ENCODE assay signal across 8 cellular contexts in genomic region chr12:121015825-121016766, GRCh38. TPM values are rescaled to one million over a fixed set of nuclear protein-coding genes. Genes with fewer than 3 reads are reported as not detected.
DNase-seq lines count a peak whose midpoint lies in the region; ATAC-seq and TF ChIP-seq lines count a peak whose summit lies in the region.

C12orf43 (minus strand) TSS chr12:121016487; CDS start chr12:121016474, 13 bp downstream.

- no peak within 1 kb of the TSS for H2BK120ac ChIP-seq in IMR-90 (ENCODE audit: low read depth, low read length)

- H4K20me1 ChIP-seq in IMR-90 (ENCODE audit: insufficient read depth, low read length) (no peaks in the 10 kb centered on the region), OCI-LY7 (ENCODE audit: insufficient read depth, low read length) (no peaks in the 10 kb centered on the region)

- no peak within 1 kb of the TSS for H3K18ac ChIP-seq in IMR-90 (ENCODE audit: low read depth, low read length)

- DNase-seq in DMS114 treated with DMSO at 0.1 percent for 48 hours (lab: John Stamatoyannopoulos, UW; ENCODE audit: unreplicated experiment) (peak; percentile 93), IMR-90 (peak; percentile 87), OCI-LY7 (ENCODE audit: low spot score) (peak; percentile 95), epithelial cell of esophagus (ENCODE audit: low read depth) (peak; percentile 92), mucosa of descending colon (peak; percentile 91 to 97 (median 92))
- peak; percentile 92 for DNase-seq in activated CD8-positive, alpha-beta memory T cell treated with anti-CD3 and anti-CD28 coated beads, Interleukin-2, amount 50 U/mL, for 48 hours
- peak; percentile 81 for DNase-seq in stimulated activated CD8-positive, alpha-beta memory T cell treated with anti-CD3 and anti-CD28 coated beads, Interleukin-4, amount 100 ng/mL, for 1 hour (ENCODE audit: low read depth in 2 of 2, low spot score in 1 of 2)

- H3K56ac ChIP-seq in IMR-90 (ENCODE audit: extremely low read depth, insufficient read depth, low read length) = no peak within 1 kb of the TSS; the same call in 1 of the 2 replicates

- TF ChIP-seq POLR2A in IMR-90 (IDR thresholded peaks at IDR 0.05; ENCODE audit: low read depth, low read length) = peak; percentile 65; the same call in 1 of the 2 replicates

- dilution Hi-C loops in IMR-90 (cut with HindIII; ENCODE audit: low sequenced_read_pairs, unreplicated experiment) = no loop called here

- 0% methylated on average over 11 of the region's 34 CpGs; no CpG with 5 or more reads in 1 of the 2 experiments for WGBS in IMR-90 (ENCODE audit: extremely low coverage in 2 of 2, insufficient read length in 1 of 2), 2 experiments

- H2AFZ ChIP-seq in IMR-90 (replicated peaks; ENCODE audit: low read length, poor library complexity) (peak within 1 kb of the TSS; percentile 99), OCI-LY7 (ENCODE audit: low read length) (peak within 1 kb of the TSS; percentile 62; the same call in 1 of the 2 replicates)

- BruUV-seq in IMR-90 (replicated peaks; lab: Mats Ljungman, UMichigan) = no TSS peak
- TSS peak; percentile 64 for BruUV-seq in OCI-LY7 (replicated peaks; lab: Mats Ljungman, UMichigan)

- H3K27ac ChIP-seq in IMR-90 (ENCODE audit: insufficient read depth, low read length) (peak within 1 kb of the TSS; percentile 58), OCI-LY7 (ENCODE audit: low read depth, low read length, poor library complexity, severe bottlenecking) (peak within 1 kb of the TSS; percentile 58)

- H3K9me2 ChIP-seq in OCI-LY7 (ENCODE audit: insufficient read depth, low read length) = no peaks in the 10 kb centered on the region

- peak within 1 kb of the TSS; percentile 72 for H4K5ac ChIP-seq in IMR-90 (ENCODE audit: low read depth, low read length)

- no peak within 1 kb of the TSS for H2BK15ac ChIP-seq in IMR-90 (ENCODE audit: low read depth, low read length)

- H3K9me3 ChIP-seq in IMR-90 (ENCODE audit: control insufficient read depth, insufficient read depth, low read length) (no peaks in the 10 kb centered on the region), OCI-LY7 (ENCODE audit: low read length) (no peaks in the 10 kb centered on the region), mucosa of descending colon (no peaks in the 10 kb centered on the region)

- peak within 1 kb of the TSS; percentile 87 for H3K14ac ChIP-seq in IMR-90 (replicated peaks; ENCODE audit: low read depth, low read length)

- peak within 1 kb of the TSS; percentile 79 for H3K9ac ChIP-seq in IMR-90 (ENCODE audit: low read depth, low read length)

- H2AK9ac ChIP-seq in IMR-90 (replicated peaks; ENCODE audit: low read depth, low read length, poor library complexity) = peak within 1 kb of the TSS; percentile 84

- H3K4me1 ChIP-seq in IMR-90 (ENCODE audit: control insufficient read depth, insufficient read depth, low read length) (no peaks in the 10 kb centered on the region), OCI-LY7 (ENCODE audit: insufficient read depth, low read length, poor library complexity, severe bottlenecking) (peaks cover 11% of the 10 kb centered on the region), mucosa of descending colon (ENCODE audit: low read depth) (peaks cover 8% of the 10 kb centered on the region)

- H3K4me3 ChIP-seq in IMR-90 (ENCODE audit: insufficient read depth, low read depth, low read length) = peak within 1 kb of the TSS; percentile 91
- peak within 1 kb of the TSS; percentile 90 for H3K4me3 ChIP-seq in OCI-LY7 (ENCODE audit: low read depth, low read length, poor library complexity, severe bottlenecking)
- peak within 1 kb of the TSS; percentile 67 for H3K4me3 ChIP-seq in epithelial cell of esophagus (ENCODE audit: low read length)
- peak within 1 kb of the TSS; percentile 58 for H3K4me3 ChIP-seq in mucosa of descending colon

- H2BK5ac ChIP-seq in IMR-90 (ENCODE audit: low read depth, low read length, poor library complexity, severe bottlenecking) = peak within 1 kb of the TSS; percentile 54

- peak within 1 kb of the TSS; percentile 30; the same call in 1 of the 2 replicates for H4K91ac ChIP-seq in IMR-90 (ENCODE audit: insufficient read depth, low read depth, low read length)

- peak within 1 kb of the TSS; percentile 37 to 96; a peak in 3 of 4 replicates for H4K8ac ChIP-seq in IMR-90 (ENCODE audit: low read depth in 2 of 2, low read length in 2 of 2)

- H3K4ac ChIP-seq in IMR-90 (ENCODE audit: low read depth, low read length) = peak within 1 kb of the TSS; percentile 79

- peak within 1 kb of the TSS; percentile 92; the same call in 1 of the 2 replicates for H3K23ac ChIP-seq in IMR-90 (ENCODE audit: low read depth, low read length)

- POLR2A ChIA-PET in IMR-90 (lab: Charles Lee; ENCODE audit: unreplicated experiment) (no interaction called here), OCI-LY7 (lab: Charles Lee) (interaction anchor here (0.6 kb wide), 1 partner anchor 435 kb away, joined by 3 read pairs; the partner anchor contains the start of gene POP5)

- ATAC-seq in GM21529 (IDR thresholded peaks at IDR 0.05; ENCODE audit: unreplicated experiment) = peak; percentile 98
- peak; percentile 100 for ATAC-seq in IMR-90 (ENCODE audit: low read depth)
- ATAC-seq in mucosa of descending colon = peak; percentile 99

- 0 out of 2 replicates have a peak, but pooled peaks cover 6% of the 10 kb centered on the region for H3K9me1 ChIP-seq in IMR-90 (ENCODE audit: insufficient read depth, low read length)

- H3K79me2 ChIP-seq in OCI-LY7 (ENCODE audit: insufficient read depth, low read depth, low read length) = peaks cover 16% of the 10 kb centered on the region

- peaks cover 4% of the 10 kb centered on the region; the same call in 1 of the 2 replicates for H3K36me3 ChIP-seq in IMR-90 (ENCODE audit: control insufficient read depth, insufficient read depth, low read length)
- H3K36me3 ChIP-seq in OCI-LY7 (ENCODE audit: insufficient read depth, low read length) = peaks cover 12% of the 10 kb centered on the region; the same call in 1 of the 2 replicates
- no peaks in the 10 kb centered on the region for H3K36me3 ChIP-seq in mucosa of descending colon (ENCODE audit: low read depth)

- intact Hi-C loops in IMR-90 (cut with micrococcal nuclease) = no loop called here
- intact Hi-C loops in OCI-LY7 (cut with micrococcal nuclease; ENCODE audit: unreplicated experiment) = no loop called here
- intact Hi-C loops in mucosa of descending colon (cut with DNase I, micrococcal nuclease) = no loop called here

- CTCF ChIA-PET in IMR-90 (lab: Yijun Ruan, JAX) (no interaction called here), OCI-LY7 (lab: Charles Lee; ENCODE audit: unreplicated experiment) (interaction anchor here (0.5 kb wide), 1 partner anchor 265 kb away, joined by 3 read pairs; no protein-coding TSS in a partner anchor)

- in situ Hi-C loops in IMR-90 (cut with MboI; ENCODE audit: low sequenced_read_pairs) = no loop called here

- H3K79me1 ChIP-seq in IMR-90 (ENCODE audit: low read depth in 1 of 2, low read length in 2 of 2) = peaks cover 12 to 15% of the 10 kb centered on the region in 2 experiments

- no peak within 1 kb of the TSS for H2AK5ac ChIP-seq in IMR-90 (ENCODE audit: low read depth, low read length)

- H3K4me2 ChIP-seq in IMR-90 (ENCODE audit: low read depth, low read length) (peak within 1 kb of the TSS; percentile 76), OCI-LY7 (ENCODE audit: low read length) (peak within 1 kb of the TSS; percentile 96)

- TF ChIP-seq CTCF in IMR-90 (conservative IDR thresholded peaks at IDR 0.05; ENCODE audit: low read depth, low read length) (no peak), OCI-LY7 (conservative IDR thresholded peaks at IDR 0.05; ENCODE audit: low read length) (no peak), epithelial cell of esophagus (IDR thresholded peaks at IDR 0.05; ENCODE audit: insufficient read depth, low read depth, low read length, missing control alignments) (no peak), mucosa of descending colon (IDR thresholded peaks at IDR 0.05) (no peak)

- no peak within 1 kb of the TSS for H2BK20ac ChIP-seq in IMR-90 (ENCODE audit: low read depth, low read length)

- TF ChIP-seq RAD21 in IMR-90 (IDR thresholded peaks at IDR 0.05; ENCODE audit: low read length) = no peak

- H3K27me3 ChIP-seq in IMR-90 (ENCODE audit: control insufficient read depth, insufficient read depth, low read length) = peaks cover 9% of the 10 kb centered on the region; the same call in 1 of the 2 replicates

TF ChIP-seq in IMR-90, 13 proteins besides CTCF, POLR2A, EP300 and RAD21:
- peak; percentile 75 for TF ChIP-seq USF2 (IDR thresholded peaks at IDR 0.05; ENCODE audit: low read depth, low read length)
- TF ChIP-seq BHLHE40 (IDR thresholded peaks at IDR 0.05; ENCODE audit: low read depth, low read length) = peak; percentile 57; the same call in 1 of the 2 replicates
- peak; percentile 90 for TF ChIP-seq MXI1 (IDR thresholded peaks at IDR 0.05; ENCODE audit: borderline replicate concordance, low read depth, low read length)
- no peak for TF ChIP-seq CEBPB (IDR thresholded peaks at IDR 0.05; ENCODE audit: low read depth, low read length)

RNA-seq across cellular contexts. Expression of gene C12orf43, which starts in this region (rescaled TPM):
- 12.5 and 18.3 TPM in 2 replicates for total RNA-seq in IMR-90 (2012; rRNA removed)
- polyA plus RNA-seq in IMR-90 (2012; rRNA removed) = 13.5 and 17.7 TPM in 2 replicates
- polyA plus RNA-seq in IMR-90 (2012; cell fraction: cytosol; rRNA removed) = 10.0 and 16.4 TPM in 2 replicates
- polyA plus RNA-seq in IMR-90 (2012; cell fraction: nucleus; rRNA removed; ENCODE audit: low replicate concordance) = 8.3 and 11.2 TPM in 2 replicates
- 24.7 and 30.0 TPM in 2 replicates for total RNA-seq in OCI-LY7 (2014; rRNA removed; shearing (Covaris generic))
- 18.0 and 21.4 TPM in 2 replicates for total RNA-seq in OCI-LY7 (2022)
- total RNA-seq in mucosa of descending colon = 10 to 100 TPM in 2 of 3 donors, 1 to 10 TPM in 1; 7.6 to 22.7 (median 11.9) TPM

Comparison
In these comparisons a context has a peak if more than half of its experiments do, and no peak if none do; other contexts are left out.
1. Peak in every context shown above with its lines: DNase-seq, ATAC-seq, H3K4me3 ChIP-seq and H3K27ac ChIP-seq.